Comparison of ENCODE assay signal across 8 cellular contexts in genomic region chr6:82246802-82247633, GRCh38. TPM values are rescaled to one million over a fixed set of nuclear protein-coding genes. Genes with fewer than 3 reads are reported as not detected.
A peak's percentile ranks its signal among the peaks of the same experiment; 100 is the strongest.
DNase-seq lines count a peak whose midpoint lies in the region; ATAC-seq and TF ChIP-seq lines count a peak whose summit lies in the region.

No MANE protein-coding gene starts in this region.

- CTCF ChIA-PET in CD8-positive, alpha-beta memory T cell (lab: Charles Lee) = interaction anchor here (0.7 to 4.1 kb wide), 2 partner anchors 16 to 819 kb away, joined by 3 to 41 read pairs; partner anchors contain the start of genes DOP1A and UBE3D

- no peaks in the 10 kb centered on the region for H3K27me3 ChIP-seq in CD8-positive, alpha-beta memory T cell (ENCODE audit: insufficient read depth, low read length, poor library complexity, severe bottlenecking)
- no peaks in the 10 kb centered on the region for H3K27me3 ChIP-seq in cardiac muscle cell
- no peaks in the 10 kb centered on the region for H3K27me3 ChIP-seq in osteoblast (ENCODE audit: insufficient read depth, low read length)

- peak overlapping the region; percentile 91 for H3K4me3 ChIP-seq in CD8-positive, alpha-beta memory T cell (ENCODE audit: low read length)
- H3K4me3 ChIP-seq in cardiac muscle cell = peak overlapping the region; percentile 68
- H3K4me3 ChIP-seq in osteoblast (ENCODE audit: insufficient read depth, low read length) = peak overlapping the region; percentile 87

- POLR2A ChIA-PET in CD8-positive, alpha-beta memory T cell (lab: Charles Lee) = interaction anchor here (1.3 to 1.6 kb wide), 2 partner anchors 818 to 820 kb away, joined by 3 to 7 read pairs; partner anchors contain the start of genes DOP1A and UBE3D
- POLR2A ChIA-PET in activated naive CD8-positive, alpha-beta T cell treated with anti-CD3 and anti-CD28 coated beads, Interleukin-2, amount 10 ng/mL, durations not matched to agents 7 days and 5 days (lab: Charles Lee) = interaction anchor here (1.3 kb wide), 1 partner anchor 818 kb away, joined by 3 read pairs; the partner anchor contains the start of gene UBE3D

- DNase-seq in CD8-positive, alpha-beta memory T cell = peak in 1 of 5 donors; percentile 34
- DNase-seq in NCI-H2227 (lab: John Stamatoyannopoulos, UW; ENCODE audit: unreplicated experiment) (peak; percentile 58), cardiac muscle cell (ENCODE audit: low read depth in 1 of 2, low spot score in 1 of 2) (peak; percentile 47 to 86), osteoblast (ENCODE audit: insufficient read length, low spot score, missing footprints) (peak; percentile 71), NCI-H226 (no peak)
- no peak for DNase-seq in activated naive CD8-positive, alpha-beta T cell treated with anti-CD3 and anti-CD28 coated beads, Interleukin-2, amount 10 ng/mL, durations not matched to agents 7 days and 5 days

- H3K9me3 Mint-ChIP-seq in CD8-positive, alpha-beta memory T cell = no peaks in the 10 kb centered on the region
- peaks cover 2% of the 10 kb centered on the region for H3K9me3 Mint-ChIP-seq in activated naive CD8-positive, alpha-beta T cell treated with anti-CD3 and anti-CD28 coated beads, Interleukin-2, amount 10 ng/mL, durations not matched to agents 7 days and 5 days

- no peaks in the 10 kb centered on the region for H3K27me3 Mint-ChIP-seq in CD8-positive, alpha-beta memory T cell
- H3K27me3 Mint-ChIP-seq in activated naive CD8-positive, alpha-beta T cell treated with anti-CD3 and anti-CD28 coated beads, Interleukin-2, amount 10 ng/mL, durations not matched to agents 7 days and 5 days = peaks cover 4% of the 10 kb centered on the region

- ATAC-seq in GM18867 (IDR thresholded peaks at IDR 0.05; ENCODE audit: unreplicated experiment) (peak; percentile 49), HG03064 (IDR thresholded peaks at IDR 0.05; ENCODE audit: low read depth, unreplicated experiment) (peak; percentile 41)
- peak; percentile 67 for ATAC-seq in activated naive CD8-positive, alpha-beta T cell treated with anti-CD3 and anti-CD28 coated beads, Interleukin-2, amount 10 ng/mL, durations not matched to agents 7 days and 5 days (ENCODE audit: low read depth)

- H3K9me3 ChIP-seq in CD8-positive, alpha-beta memory T cell (ENCODE audit: low read length) = no peaks in the 10 kb centered on the region
- H3K9me3 ChIP-seq in cardiac muscle cell (ENCODE audit: low read depth) (no peaks in the 10 kb centered on the region), osteoblast (ENCODE audit: low read depth, low read length) (no peaks in the 10 kb centered on the region)

- H2AFZ ChIP-seq in osteoblast (ENCODE audit: low read length) = peak overlapping the region; percentile 48

- peak overlapping the region; percentile 96 to 99 (median 98) for H3K27ac Mint-ChIP-seq in CD8-positive, alpha-beta memory T cell
- H3K27ac Mint-ChIP-seq in activated naive CD8-positive, alpha-beta T cell treated with anti-CD3 and anti-CD28 coated beads, Interleukin-2, amount 10 ng/mL, durations not matched to agents 7 days and 5 days = peak overlapping the region; percentile 91

- peak overlapping the region; percentile 80 for H3K27ac ChIP-seq in CD8-positive, alpha-beta memory T cell (ENCODE audit: low read depth, low read length)
- H3K27ac ChIP-seq in cardiac muscle cell (peak overlapping the region; percentile 98), osteoblast (ENCODE audit: low read depth, low read length) (peak overlapping the region; percentile 95)

- peak overlapping the region; percentile 85 for H3K4me2 ChIP-seq in osteoblast (ENCODE audit: insufficient read depth, low read length)

- TF ChIP-seq CTCF in cardiac muscle cell (IDR thresholded peaks at IDR 0.05; ENCODE audit: low read depth, low read length) (no peak), osteoblast (IDR thresholded peaks at IDR 0.05; ENCODE audit: extremely low read depth, low read depth, low read length) (no peak)

- H3K4me3 Mint-ChIP-seq in CD8-positive, alpha-beta memory T cell = peak overlapping the region; percentile 96 to 99 (median 98)
- H3K4me3 Mint-ChIP-seq in activated naive CD8-positive, alpha-beta T cell treated with anti-CD3 and anti-CD28 coated beads, Interleukin-2, amount 10 ng/mL, durations not matched to agents 7 days and 5 days = peak overlapping the region; percentile 95

- peaks cover 10% of the 10 kb centered on the region for H4K20me1 ChIP-seq in osteoblast (ENCODE audit: insufficient read depth, low read length)

- H3K4me1 Mint-ChIP-seq in CD8-positive, alpha-beta memory T cell = peaks cover 46 to 53% (median 52%) of the 10 kb centered on the region in 3 donors
- H3K4me1 Mint-ChIP-seq in activated naive CD8-positive, alpha-beta T cell treated with anti-CD3 and anti-CD28 coated beads, Interleukin-2, amount 10 ng/mL, durations not matched to agents 7 days and 5 days = peaks cover 27% of the 10 kb centered on the region

- peaks cover 60% of the 10 kb centered on the region for H3K79me2 ChIP-seq in osteoblast (ENCODE audit: insufficient read depth, low read length)

- no peaks in the 10 kb centered on the region for H3K36me3 ChIP-seq in CD8-positive, alpha-beta memory T cell (ENCODE audit: insufficient read depth, low read length)
- H3K36me3 ChIP-seq in cardiac muscle cell (no peaks in the 10 kb centered on the region), osteoblast (ENCODE audit: insufficient read depth, low read length) (peaks cover 3% of the 10 kb centered on the region)

- H3K4me1 ChIP-seq in CD8-positive, alpha-beta memory T cell (ENCODE audit: insufficient read depth, low read length) = peaks cover 29% of the 10 kb centered on the region
- H3K4me1 ChIP-seq in cardiac muscle cell (ENCODE audit: low read depth) = peaks cover 18% of the 10 kb centered on the region
- peaks cover 18% of the 10 kb centered on the region for H3K4me1 ChIP-seq in osteoblast (ENCODE audit: insufficient read depth, low read length)

- peaks cover 0 to 12% (median 3%) of the 10 kb centered on the region in 3 donors for H3K36me3 Mint-ChIP-seq in CD8-positive, alpha-beta memory T cell
- H3K36me3 Mint-ChIP-seq in activated naive CD8-positive, alpha-beta T cell treated with anti-CD3 and anti-CD28 coated beads, Interleukin-2, amount 10 ng/mL, durations not matched to agents 7 days and 5 days = peaks cover 23% of the 10 kb centered on the region

RNA-seq across cellular contexts. Expression of gene IBTK, which starts 0.5 kb away (rescaled TPM):
- 10 to 100 TPM; 24.2 to 26.6 TPM for total RNA-seq in CD8-positive, alpha-beta memory T cell
- polyA plus RNA-seq in CD8-positive, alpha-beta memory T cell = 20.3 TPM
- total RNA-seq in activated naive CD8-positive, alpha-beta T cell treated with anti-CD3 and anti-CD28 coated beads, Interleukin-2, amount 10 ng/mL, durations not matched to agents 7 days and 5 days = 10 to 100 TPM; 24.6 to 25.3 TPM
- total RNA-seq in cardiac muscle cell (19.6 and 20.2 TPM in 2 replicates), osteoblast (70.6 and 72.8 TPM in 2 replicates)
- polyA plus RNA-seq in cardiac muscle cell = 13.9 and 14.9 TPM in 2 replicates

Comparison
In these comparisons a context has a peak if more than half of its experiments do, and no peak if none do; other contexts are left out.
1. DNase-seq: peak in NCI-H2227 (single experiment), cardiac muscle cell (2 of 2) and osteoblast (single experiment); none in activated naive CD8-positive, alpha-beta T cell treated with anti-CD3 and anti-CD28 coated beads, Interleukin-2, amount 10 ng/mL, durations not matched to agents 7 days and 5 days (single experiment) and NCI-H226 (single experiment).
2. Peak in every context shown above with its lines, with median percentiles within 50 percentile points of each other: H3K27ac ChIP-seq, H3K4me3 ChIP-seq and ATAC-seq.